1 cellular context compared by ENCODE assay signal in the genomic region with DNA sequence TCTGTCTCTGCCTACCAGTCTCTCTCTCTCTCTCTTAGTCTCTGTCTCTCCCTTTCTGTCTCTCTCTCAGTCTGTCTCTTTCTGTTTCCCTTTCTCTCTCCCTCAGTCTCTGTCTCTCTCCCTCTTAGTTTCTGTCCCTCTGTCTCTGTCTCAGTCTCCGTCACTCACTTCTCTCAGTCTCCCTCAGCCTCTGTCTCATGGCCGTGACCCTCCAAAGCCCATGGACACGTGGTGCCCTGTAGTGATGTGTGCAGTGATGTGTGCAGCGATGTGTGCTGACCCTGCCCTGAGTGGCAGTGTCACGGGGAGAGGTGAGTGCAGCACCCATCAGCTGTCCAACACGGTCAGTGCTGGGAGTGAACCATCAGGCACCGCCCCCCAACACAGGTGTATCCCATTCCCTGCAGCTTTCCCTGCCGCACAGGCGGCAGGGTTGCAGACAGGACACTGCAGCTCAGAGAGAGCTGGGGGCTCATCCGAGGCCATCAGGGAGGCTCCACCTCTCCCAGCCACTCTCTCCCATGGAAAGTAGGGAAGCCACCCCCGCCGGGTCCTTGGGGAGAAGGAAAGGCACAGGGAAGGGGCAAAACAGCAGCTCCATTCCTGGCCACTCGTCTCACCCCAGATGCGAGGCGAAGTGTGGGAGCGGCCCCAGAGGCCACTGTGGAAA.
TF ChIP-seq lines count a peak whose summit lies in the region.

No MANE protein-coding gene starts in this region.

TF ChIP-seq in HepG2, 621 proteins besides CTCF, POLR2A, EP300 and RAD21:
- TF ChIP-seq, protein P1, sequence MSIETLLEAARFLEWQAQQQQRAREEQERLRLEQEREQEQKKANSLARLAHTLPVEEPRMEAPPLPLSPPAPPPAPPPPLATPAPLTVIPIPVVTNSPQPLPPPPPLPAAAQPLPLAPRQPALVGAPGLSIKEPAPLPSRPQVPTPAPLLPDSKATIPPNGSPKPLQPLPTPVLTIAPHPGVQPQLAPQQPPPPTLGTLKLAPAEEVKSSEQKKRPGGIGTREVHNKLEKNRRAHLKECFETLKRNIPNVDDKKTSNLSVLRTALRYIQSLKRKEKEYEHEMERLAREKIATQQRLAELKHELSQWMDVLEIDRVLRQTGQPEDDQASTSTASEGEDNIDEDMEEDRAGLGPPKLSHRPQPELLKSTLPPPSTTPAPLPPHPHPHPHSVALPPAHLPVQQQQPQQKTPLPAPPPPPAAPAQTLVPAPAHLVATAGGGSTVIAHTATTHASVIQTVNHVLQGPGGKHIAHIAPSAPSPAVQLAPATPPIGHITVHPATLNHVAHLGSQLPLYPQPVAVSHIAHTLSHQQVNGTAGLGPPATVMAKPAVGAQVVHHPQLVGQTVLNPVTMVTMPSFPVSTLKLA (IDR thresholded peaks at IDR 0.05): peak; percentile 81
- TF ChIP-seq SIX1 (CRISPR knock-in tag; IDR thresholded peaks at IDR 0.05; ENCODE audit: borderline replicate concordance) (no peak), ZNF282 (IDR thresholded peaks at IDR 0.05; ENCODE audit: partially characterized antibody) (peak; percentile 72), MAF1 (CRISPR knock-in tag; IDR thresholded peaks at IDR 0.05; ENCODE audit: borderline replicate concordance) (no peak), NFYB (CRISPR knock-in tag; IDR thresholded peaks at IDR 0.05) (no peak)
